In genomic region chr10:70809726-70810125, GRCh38 we compare ENCODE assay signal across 20 cellular contexts. TPM values are rescaled to one million over a fixed set of nuclear protein-coding genes. Genes with fewer than 3 reads are reported as not detected.
DNase-seq lines count a peak whose midpoint lies in the region; ATAC-seq and TF ChIP-seq lines count a peak whose summit lies in the region.
"Had no signal": no experiment of that assay in that cellular context is flagged by ENCODE, and none has a peak within 500 bp of the region (broad histone marks: within the 10 kb centered on the region; RNA-seq: fewer than 3 reads in every experiment).

No MANE protein-coding gene starts in this region.

- no TSS peak for BruUV-seq in PC-9 (replicated peaks; lab: Mats Ljungman, UMichigan)

- H3K79me2 ChIP-seq in PC-9 (ENCODE audit: low read depth), result no peaks in the 10 kb centered on the region

- H3K4me3 ChIP-seq in PC-9 (no peak overlapping the region), testis (no peak overlapping the region)
- H3K4me3 ChIP-seq: A549, SK-N-MC had no signal

- peaks cover 37% of the 10 kb centered on the region for H3F3A ChIP-seq in PC-9 (ENCODE audit: insufficient read depth, low read depth)

- no peak for TF ChIP-seq POLR2A in testis (IDR thresholded peaks at IDR 0.05)

- intact Hi-C loops in PC-9 (cut with micrococcal nuclease; ENCODE audit: unreplicated experiment) (no loop called here), testis (cut with DNase I; ENCODE audit: low total_unique reads) (no loop called here), left colon (cut with DNase I, micrococcal nuclease) (loop anchor here in 1 of 2 donors (5.0 kb wide), 1 partner anchor 58 kb away; no protein-coding TSS in a partner anchor)

- H3K9me3 ChIP-seq in PC-9 (ENCODE audit: insufficient read depth, low read depth) (peaks cover 5% of the 10 kb centered on the region; the same call in 1 of the 2 replicates), testis (no peaks in the 10 kb centered on the region)
- H3K9me3 ChIP-seq: A549 had no signal

- TF ChIP-seq CTCF in PC-9 (conservative IDR thresholded peaks at IDR 0.05) (no peak), testis (IDR thresholded peaks at IDR 0.05) (no peak)

- H3K4me1 ChIP-seq in PC-9 (replicated peaks; ENCODE audit: insufficient read depth) (peaks cover 52% of the 10 kb centered on the region), testis (peaks cover 19% of the 10 kb centered on the region)
- H3K4me1 ChIP-seq: A549 had no signal

- POLR2A ChIA-PET in PC-9 (lab: Charles Lee; ENCODE audit: unreplicated experiment), result interaction anchor here (0.6 kb wide), 1 partner anchor 387 kb away, joined by 3 read pairs; no protein-coding TSS in a partner anchor

- WGBS in testis, 2 donors, result 29 to 60% methylated on average over 1 to 2 of the region's 2 CpGs

- no peaks in the 10 kb centered on the region for H4K20me1 ChIP-seq in PC-9 (ENCODE audit: insufficient read depth)

- CTCF ChIA-PET in PC-9 (lab: Charles Lee), result interaction anchor here (0.7 kb wide), 1 partner anchor 50 kb away, joined by 3 read pairs; no protein-coding TSS in a partner anchor

- H3K4me2 ChIP-seq in PC-9, result peak overlapping the region; percentile 53
- H3K4me2 ChIP-seq: A549 had no signal

- H3K36me3 ChIP-seq in PC-9 (ENCODE audit: low read depth) (no peaks in the 10 kb centered on the region), testis (ENCODE audit: low read depth, missing control alignments) (no peaks in the 10 kb centered on the region)

- no peaks in the 10 kb centered on the region for H3K9me2 ChIP-seq in PC-9 (ENCODE audit: insufficient read depth)

- ATAC-seq in GM19455 (IDR thresholded peaks at IDR 0.05; ENCODE audit: unreplicated experiment) (no peak), left colon (no peak)
- ATAC-seq: A549, HCT116 had no signal

- H3K27me3 ChIP-seq in PC-9 (ENCODE audit: insufficient read depth, low read depth) (no peaks in the 10 kb centered on the region), testis (no peaks in the 10 kb centered on the region)

- H3K27ac ChIP-seq in PC-9 (peak overlapping the region; percentile 52), testis (peak overlapping the region; percentile 4 to 74)
- H3K27ac ChIP-seq: A549, C4-2B, SK-N-MC had no signal

- peak; percentile 50 for DNase-seq in EH (ENCODE audit: low read depth)
- no peak for DNase-seq in PC-9
- DNase-seq in iPS DF 19.7 (ENCODE audit: low read depth, low spot score), result peak; percentile 20
- peak; percentile 39 for DNase-seq in testis
- DNase-seq in SW 1271 (lab: John Stamatoyannopoulos, UW), result no peak
- no peak for DNase-seq in left colon
- DNase-seq: DMS79, GDM1, NCI-H1105, NCI-H2081 treated with DMSO at 0.1 percent for 48 hours, NCI-H446 treated with DMSO at 0.1 percent for 48 hours, SHP77 had no signal

- H2AFZ ChIP-seq in PC-9, result no peak overlapping the region

RNA-seq across cellular contexts. Expression of gene SGPL1, which starts 6.0 kb away (rescaled TPM):
- total RNA-seq in PC-9 (2021) (96.9 and 141 TPM in 2 replicates), testis (10 to 100 TPM; 64.2 to 70.1 TPM), left colon (10 to 100 TPM; 68.8 to 82.2 TPM)
- 38.5 TPM for polyA plus RNA-seq in testis (ENCODE audit: insufficient read depth, low read depth, low replicate concordance)

RNA-seq across cellular contexts. Expression of gene TBATA, which starts 24.5 kb away (rescaled TPM):
- not detected in 2 replicates for total RNA-seq in PC-9 (2021)
- 10 to 100 TPM in 1 of 2 donors, 1 to 10 TPM in 1; 8.4 to 19.1 TPM for total RNA-seq in testis
- 34.6 TPM for polyA plus RNA-seq in testis (ENCODE audit: insufficient read depth, low read depth, low replicate concordance)
- not detected for total RNA-seq in left colon
- total RNA-seq: LHCN-M2, OCI-LY7, RPMI7951 had no signal
- polyA plus RNA-seq: A549 had no signal

Comparison
In these comparisons a context has a peak if more than half of its experiments do, and no peak if none do; other contexts are left out.
1. DNase-seq: peak in EH (single experiment), iPS DF 19.7 (single experiment) and testis (single experiment); none in PC-9 (0 of 2), SW 1271 (0 of 2) and left colon (0 of 2).